Comparison of ENCODE assay signal across 7 cellular contexts in the genomic region with DNA sequence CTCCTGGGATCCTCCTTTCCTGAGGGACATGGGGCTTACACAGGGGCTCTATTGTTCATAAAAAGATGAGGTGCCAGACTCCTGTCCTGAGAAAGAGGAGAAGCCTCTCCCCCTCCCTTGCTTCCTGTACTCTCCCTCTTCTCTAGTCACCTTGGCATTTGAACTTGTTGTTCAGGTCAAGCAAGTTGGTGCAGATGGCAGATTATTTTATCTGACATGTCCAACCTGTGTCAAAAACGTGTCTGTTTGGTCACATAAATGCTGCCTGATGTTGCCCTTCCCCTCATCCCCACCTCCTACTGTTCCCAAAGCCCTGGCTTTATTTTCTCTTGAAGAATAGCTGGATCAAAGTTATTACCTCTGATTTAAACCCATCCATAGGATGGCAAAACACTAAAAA.
DNase-seq lines count a peak whose midpoint lies in the region; FAIRE-seq and TF ChIP-seq lines count a peak whose summit lies in the region.

No MANE protein-coding gene starts in this region.

- H3K9me3 ChIP-seq in muscle layer of colon (ENCODE audit: low read length), result no peaks in the 10 kb centered on the region
- H3K9me3 ChIP-seq in transverse colon, result no peaks in the 10 kb centered on the region

- H3K36me3 ChIP-seq in bronchial epithelial cell (ENCODE audit: control insufficient read depth, insufficient read depth, low read length) (no peaks in the 10 kb centered on the region), muscle layer of colon (ENCODE audit: insufficient read depth, low read length) (no peaks in the 10 kb centered on the region), transverse colon (no peaks in the 10 kb centered on the region)

- no peak for TF ChIP-seq EP300 in transverse colon (IDR thresholded peaks at IDR 0.05; ENCODE audit: low read depth)

- peaks cover 39% of the 10 kb centered on the region for H3K4me1 ChIP-seq in muscle layer of colon (ENCODE audit: insufficient read depth, low read length)
- H3K4me1 ChIP-seq in transverse colon, result peaks cover 14 to 21% (median 16%) of the 10 kb centered on the region in 4 donors

- TF ChIP-seq CTCF in bronchial epithelial cell (IDR thresholded peaks at IDR 0.05; ENCODE audit: insufficient read depth, low read length, severe bottlenecking) (no peak), transverse colon (IDR thresholded peaks at IDR 0.05) (no peak)

- intact Hi-C loops in transverse colon (cut with DNase I; ENCODE audit: low total_unique reads), result no loop called here

- in situ Hi-C loops in transverse colon (cut with MboI; ENCODE audit: low pct_ligation_motif_present in 1 of 4, low pct_unique_long_range_greater_than_20kb in 1 of 4, low sequenced_read_pairs in 3 of 4), result no loop called here

- H3K4me3 ChIP-seq in bronchial epithelial cell (ENCODE audit: low read depth, low read length) (no peak overlapping the region), muscle layer of colon (ENCODE audit: low read depth in 1 of 2, low read length in 2 of 2) (peak overlapping the region in 1 of 2 donors; percentile 10), transverse colon (no peak overlapping the region)

- no peak overlapping the region for H3K9ac ChIP-seq in muscle layer of colon (ENCODE audit: low read length)

- TF ChIP-seq POLR2A in transverse colon (IDR thresholded peaks at IDR 0.05), result no peak

- FAIRE-seq in bronchial epithelial cell (lab: Jason Lieb, UNC), result peak; percentile 91

- peak overlapping the region; percentile 66 for H3K27ac ChIP-seq in muscle layer of colon (ENCODE audit: low read depth, low read length)
- H3K27ac ChIP-seq in transverse colon, result peak overlapping the region; percentile 71 to 82 (median 75)

- H3K27me3 ChIP-seq in bronchial epithelial cell (ENCODE audit: control insufficient read depth, insufficient read depth, low read length) (no peaks in the 10 kb centered on the region), muscle layer of colon (ENCODE audit: control insufficient read depth in 1 of 2, insufficient read depth in 2 of 2, low read length in 2 of 2) (no peaks in the 10 kb centered on the region), transverse colon (no peaks in the 10 kb centered on the region)

- DNase-seq in NCI-H2171 (lab: John Stamatoyannopoulos, UW) (peak; percentile 22), bronchial epithelial cell (ENCODE audit: low read depth) (peak; percentile 64), transverse colon (no peak), NCI-H345 treated with DMSO at 0.1 percent for 48 hours (lab: John Stamatoyannopoulos, UW; ENCODE audit: unreplicated experiment) (no peak), GM19238 (ENCODE audit: insufficient read length, low spot score) (no peak)
- no peak for DNase-seq in activated effector memory CD4-positive, alpha-beta T cell treated with Interleukin-2 at 50 U/mL for 16 hours

- 12 to 22% methylated on average over 1 of the region's 1 CpG for WGBS in transverse colon (ENCODE audit: low coverage in 1 of 2), 2 donors

Comparison
In these comparisons a context has a peak if more than half of its experiments do, and no peak if none do; other contexts are left out.
1. DNase-seq: peak in NCI-H2171 (single experiment) and bronchial epithelial cell (single experiment); none in transverse colon (single experiment), NCI-H345 treated with DMSO at 0.1 percent for 48 hours (single experiment), GM19238 (single experiment) and activated effector memory CD4-positive, alpha-beta T cell treated with Interleukin-2 at 50 U/mL for 16 hours (single experiment).